In the genomic region with DNA sequence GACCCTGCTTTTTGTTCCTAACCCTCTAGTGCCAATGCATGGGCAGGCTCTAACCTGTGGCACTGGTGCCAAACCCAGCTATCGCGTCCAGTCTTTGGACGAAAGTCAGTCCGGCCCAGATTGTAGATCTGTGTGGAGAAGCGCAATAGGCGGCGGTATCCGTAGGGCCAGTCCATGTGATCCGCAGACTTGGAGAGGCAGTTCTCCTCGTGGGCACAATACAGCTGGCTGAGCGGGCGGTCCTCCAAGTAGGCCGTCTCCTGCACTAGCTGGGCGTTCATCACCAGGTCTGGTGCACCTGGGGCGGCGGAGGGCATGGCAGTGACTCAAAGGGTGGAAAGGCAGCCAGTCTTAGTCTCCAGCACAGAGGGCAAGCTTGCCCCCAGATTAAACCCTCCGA, we compare ENCODE assay signal across 1 cellular context.
A peak's percentile ranks its signal among the peaks of the same experiment; 100 is the strongest.
TF ChIP-seq lines count a peak whose summit lies in the region.

No MANE protein-coding gene starts in this region.

TF ChIP-seq in HepG2, 621 proteins besides CTCF, POLR2A, EP300 and RAD21 (continued from another document):
- TF ChIP-seq PTBP1 (IDR thresholded peaks at IDR 0.05; ENCODE audit: low read depth, low read length, poor library complexity, severe bottlenecking) = no peak
- no peak for TF ChIP-seq TCF7L2 (IDR thresholded peaks at IDR 0.05; ENCODE audit: low read depth, low read length)
- peak; percentile 56 for TF ChIP-seq AGO2 (optimal IDR thresholded peaks at IDR 0.05; ENCODE audit: low read depth, low read length)
